ENCODE assay signal across 1 cellular context in the genomic region with DNA sequence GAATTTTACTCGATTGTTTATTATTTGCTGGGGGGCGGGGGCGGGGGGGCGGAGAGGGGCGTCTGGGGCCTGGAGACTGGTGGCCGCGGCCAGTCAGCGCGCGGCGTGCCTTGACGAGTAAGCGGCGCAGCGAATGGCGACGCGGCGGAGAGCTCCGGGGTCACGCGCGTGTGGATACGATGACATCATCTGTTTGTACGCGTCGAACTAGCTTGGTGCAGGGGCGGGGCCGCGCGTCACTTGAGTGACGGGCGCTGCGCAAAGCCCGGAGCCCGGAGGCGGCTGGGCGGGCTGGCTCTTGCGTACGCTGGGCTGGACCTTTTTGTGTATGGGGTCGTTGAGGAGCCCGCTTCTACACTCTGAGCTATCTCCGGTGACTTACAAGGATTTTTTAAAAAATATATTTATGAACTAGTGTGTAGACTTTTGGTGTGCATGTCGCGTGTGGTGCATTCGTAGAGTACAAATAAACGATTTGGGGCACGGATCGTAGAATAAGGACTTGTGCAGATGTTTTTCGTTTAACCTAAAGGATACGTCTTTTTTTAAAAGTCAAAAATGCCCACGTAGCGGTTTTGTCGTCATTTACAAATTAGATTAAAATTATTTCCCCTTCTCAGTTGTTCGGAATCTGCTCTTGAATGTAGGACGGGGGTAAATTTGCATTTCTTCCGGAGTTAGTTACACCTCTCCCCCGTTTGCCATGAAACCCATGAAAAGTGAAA.
TF ChIP-seq lines count a peak whose summit lies in the region.

No MANE protein-coding gene starts in this region.

TF ChIP-seq in HepG2, 621 proteins besides CTCF, POLR2A, EP300 and RAD21 (continued from another document and continues in another):
- TF ChIP-seq, protein P1, sequence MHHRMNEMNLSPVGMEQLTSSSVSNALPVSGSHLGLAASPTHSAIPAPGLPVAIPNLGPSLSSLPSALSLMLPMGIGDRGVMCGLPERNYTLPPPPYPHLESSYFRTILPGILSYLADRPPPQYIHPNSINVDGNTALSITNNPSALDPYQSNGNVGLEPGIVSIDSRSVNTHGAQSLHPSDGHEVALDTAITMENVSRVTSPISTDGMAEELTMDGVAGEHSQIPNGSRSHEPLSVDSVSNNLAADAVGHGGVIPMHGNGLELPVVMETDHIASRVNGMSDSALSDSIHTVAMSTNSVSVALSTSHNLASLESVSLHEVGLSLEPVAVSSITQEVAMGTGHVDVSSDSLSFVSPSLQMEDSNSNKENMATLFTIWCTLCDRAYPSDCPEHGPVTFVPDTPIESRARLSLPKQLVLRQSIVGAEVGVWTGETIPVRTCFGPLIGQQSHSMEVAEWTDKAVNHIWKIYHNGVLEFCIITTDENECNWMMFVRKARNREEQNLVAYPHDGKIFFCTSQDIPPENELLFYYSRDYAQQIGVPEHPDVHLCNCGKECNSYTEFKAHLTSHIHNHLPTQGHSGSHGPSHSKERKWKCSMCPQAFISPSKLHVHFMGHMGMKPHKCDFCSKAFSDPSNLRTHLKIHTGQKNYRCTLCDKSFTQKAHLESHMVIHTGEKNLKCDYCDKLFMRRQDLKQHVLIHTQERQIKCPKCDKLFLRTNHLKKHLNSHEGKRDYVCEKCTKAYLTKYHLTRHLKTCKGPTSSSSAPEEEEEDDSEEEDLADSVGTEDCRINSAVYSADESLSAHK (CRISPR knock-in tag; IDR thresholded peaks at IDR 0.05; ENCODE audit: borderline replicate concordance), result no peak
- TF ChIP-seq ZNF326 (CRISPR knock-in tag; IDR thresholded peaks at IDR 0.05; ENCODE audit: borderline replicate concordance), result no peak
- peak; percentile 43; the same call in 1 of the 2 replicates for TF ChIP-seq ZNF281 (CRISPR knock-in tag; IDR thresholded peaks at IDR 0.05; ENCODE audit: borderline replicate concordance)
- peak; percentile 83 for TF ChIP-seq YY1 (IDR thresholded peaks at IDR 0.05; ENCODE audit: insufficient read depth, insufficient replicate concordance, low read depth, low read length)
- TF ChIP-seq MLLT10 (CRISPR knock-in tag; IDR thresholded peaks at IDR 0.05), result no peak
- peak; percentile 52; the same call in 1 of the 2 replicates for TF ChIP-seq KDM5A (IDR thresholded peaks at IDR 0.05; ENCODE audit: borderline replicate concordance, low read length)
- TF ChIP-seq, protein P2, sequence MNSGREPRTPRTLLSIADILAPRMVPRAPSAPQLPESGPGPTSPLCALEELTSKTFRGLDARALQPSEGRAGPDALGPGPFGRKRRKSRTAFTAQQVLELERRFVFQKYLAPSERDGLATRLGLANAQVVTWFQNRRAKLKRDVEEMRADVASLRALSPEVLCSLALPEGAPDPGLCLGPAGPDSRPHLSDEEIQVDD (CRISPR knock-in tag; IDR thresholded peaks at IDR 0.05; ENCODE audit: borderline replicate concordance), result no peak
- no peak for TF ChIP-seq RNF2 (conservative IDR thresholded peaks at IDR 0.05; ENCODE audit: low read depth)
- TF ChIP-seq KDM4B (CRISPR knock-in tag; IDR thresholded peaks at IDR 0.05), result no peak
- TF ChIP-seq SYNCRIP (IDR thresholded peaks at IDR 0.05; ENCODE audit: insufficient read depth, low read depth, low read length), result no peak
- TF ChIP-seq SIN3B (IDR thresholded peaks at IDR 0.05; ENCODE audit: low read length), result no peak; the same call in 1 of the 2 replicates
- peak; percentile 81; the same call in 1 of the 2 replicates for TF ChIP-seq BRCA1 (CRISPR knock-in tag; IDR thresholded peaks at IDR 0.05)
- TF ChIP-seq ARID5B (CRISPR knock-in tag; IDR thresholded peaks at IDR 0.05), result peak; percentile 38; the same call in 1 of the 2 replicates
- TF ChIP-seq ZNF337 (CRISPR knock-in tag; IDR thresholded peaks at IDR 0.05; ENCODE audit: borderline replicate concordance, low read depth), result no peak
- TF ChIP-seq, protein P3, sequence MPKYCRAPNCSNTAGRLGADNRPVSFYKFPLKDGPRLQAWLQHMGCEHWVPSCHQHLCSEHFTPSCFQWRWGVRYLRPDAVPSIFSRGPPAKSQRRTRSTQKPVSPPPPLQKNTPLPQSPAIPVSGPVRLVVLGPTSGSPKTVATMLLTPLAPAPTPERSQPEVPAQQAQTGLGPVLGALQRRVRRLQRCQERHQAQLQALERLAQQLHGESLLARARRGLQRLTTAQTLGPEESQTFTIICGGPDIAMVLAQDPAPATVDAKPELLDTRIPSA (CRISPR knock-in tag; IDR thresholded peaks at IDR 0.05; ENCODE audit: borderline replicate concordance), result no peak
- peak; percentile 91 for TF ChIP-seq SP2 (CRISPR knock-in tag; IDR thresholded peaks at IDR 0.05)
- peak; percentile 84 for TF ChIP-seq NFYC (CRISPR knock-in tag; IDR thresholded peaks at IDR 0.05)
- TF ChIP-seq, protein P4, sequence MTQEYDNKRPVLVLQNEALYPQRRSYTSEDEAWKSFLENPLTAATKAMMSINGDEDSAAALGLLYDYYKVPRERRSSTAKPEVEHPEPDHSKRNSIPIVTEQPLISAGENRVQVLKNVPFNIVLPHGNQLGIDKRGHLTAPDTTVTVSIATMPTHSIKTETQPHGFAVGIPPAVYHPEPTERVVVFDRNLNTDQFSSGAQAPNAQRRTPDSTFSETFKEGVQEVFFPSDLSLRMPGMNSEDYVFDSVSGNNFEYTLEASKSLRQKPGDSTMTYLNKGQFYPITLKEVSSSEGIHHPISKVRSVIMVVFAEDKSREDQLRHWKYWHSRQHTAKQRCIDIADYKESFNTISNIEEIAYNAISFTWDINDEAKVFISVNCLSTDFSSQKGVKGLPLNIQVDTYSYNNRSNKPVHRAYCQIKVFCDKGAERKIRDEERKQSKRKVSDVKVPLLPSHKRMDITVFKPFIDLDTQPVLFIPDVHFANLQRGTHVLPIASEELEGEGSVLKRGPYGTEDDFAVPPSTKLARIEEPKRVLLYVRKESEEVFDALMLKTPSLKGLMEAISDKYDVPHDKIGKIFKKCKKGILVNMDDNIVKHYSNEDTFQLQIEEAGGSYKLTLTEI (CRISPR knock-in tag; conservative IDR thresholded peaks at IDR 0.05), result no peak
- peak; percentile 40; the same call in 1 of the 2 replicates for TF ChIP-seq BCL6 (CRISPR knock-in tag; IDR thresholded peaks at IDR 0.05)
- TF ChIP-seq HMGA1 (CRISPR knock-in tag; conservative IDR thresholded peaks at IDR 0.05), result no peak
- TF ChIP-seq, protein P5, sequence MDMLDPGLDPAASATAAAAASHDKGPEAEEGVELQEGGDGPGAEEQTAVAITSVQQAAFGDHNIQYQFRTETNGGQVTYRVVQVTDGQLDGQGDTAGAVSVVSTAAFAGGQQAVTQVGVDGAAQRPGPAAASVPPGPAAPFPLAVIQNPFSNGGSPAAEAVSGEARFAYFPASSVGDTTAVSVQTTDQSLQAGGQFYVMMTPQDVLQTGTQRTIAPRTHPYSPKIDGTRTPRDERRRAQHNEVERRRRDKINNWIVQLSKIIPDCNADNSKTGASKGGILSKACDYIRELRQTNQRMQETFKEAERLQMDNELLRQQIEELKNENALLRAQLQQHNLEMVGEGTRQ (IDR thresholded peaks at IDR 0.05; ENCODE audit: low read depth, low read length), result no peak; the same call in 1 of the 2 replicates
- TF ChIP-seq, protein P5 (CRISPR knock-in tag; IDR thresholded peaks at IDR 0.05; ENCODE audit: borderline replicate concordance), result no peak
- no peak for TF ChIP-seq NR2F2 (IDR thresholded peaks at IDR 0.05; ENCODE audit: borderline replicate concordance, low read depth)
- peak; percentile 88 for TF ChIP-seq MEIS2 (CRISPR knock-in tag; IDR thresholded peaks at IDR 0.05)
- TF ChIP-seq STAT5B (CRISPR knock-in tag; IDR thresholded peaks at IDR 0.05), result 0 out of 2 replicates have a peak, but pooled peaks have one; percentile 15
- peak; percentile 67; the same call in 1 of the 2 replicates for TF ChIP-seq ZFP37 (CRISPR knock-in tag; IDR thresholded peaks at IDR 0.05; ENCODE audit: borderline replicate concordance)
- peak; percentile 90 for TF ChIP-seq SAP130 (CRISPR knock-in tag; IDR thresholded peaks at IDR 0.05; ENCODE audit: low read depth)
- TF ChIP-seq NPAS2 (CRISPR knock-in tag; IDR thresholded peaks at IDR 0.05; ENCODE audit: borderline replicate concordance), result no peak
- TF ChIP-seq MIER3 (CRISPR knock-in tag; IDR thresholded peaks at IDR 0.05; ENCODE audit: borderline replicate concordance), result 0 out of 2 replicates have a peak, but pooled peaks have one; percentile 36
- TF ChIP-seq E2F2 (CRISPR knock-in tag; IDR thresholded peaks at IDR 0.05; ENCODE audit: borderline replicate concordance), result peak; percentile 83; the same call in 1 of the 2 replicates
- peak; percentile 34; the same call in 1 of the 2 replicates for TF ChIP-seq STAG1 (CRISPR knock-in tag; IDR thresholded peaks at IDR 0.05)
- peak; percentile 32; the same call in 1 of the 2 replicates for TF ChIP-seq FOXO1 (CRISPR knock-in tag; IDR thresholded peaks at IDR 0.05)
- TF ChIP-seq ZNF570 (CRISPR knock-in tag; IDR thresholded peaks at IDR 0.05; ENCODE audit: borderline replicate concordance), result no peak
- TF ChIP-seq KAT2B (IDR thresholded peaks at IDR 0.05; ENCODE audit: borderline replicate concordance, low read depth, low read length), result no peak
- TF ChIP-seq, protein P6, sequence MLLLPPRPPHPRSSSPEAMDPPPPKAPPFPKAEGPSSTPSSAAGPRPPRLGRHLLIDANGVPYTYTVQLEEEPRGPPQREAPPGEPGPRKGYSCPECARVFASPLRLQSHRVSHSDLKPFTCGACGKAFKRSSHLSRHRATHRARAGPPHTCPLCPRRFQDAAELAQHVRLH (CRISPR knock-in tag; IDR thresholded peaks at IDR 0.05; ENCODE audit: borderline replicate concordance, low read depth), result peak; percentile 73; the same call in 1 of the 2 replicates
- peak; percentile 65; the same call in 1 of the 2 replicates for TF ChIP-seq SIN3A (IDR thresholded peaks at IDR 0.05; ENCODE audit: borderline replicate concordance, low read depth, low read length)
- no peak for TF ChIP-seq REXO4 (CRISPR knock-in tag; IDR thresholded peaks at IDR 0.05; ENCODE audit: borderline replicate concordance)
